Comparison of ENCODE assay signal across 2 cellular contexts in the genomic region with DNA sequence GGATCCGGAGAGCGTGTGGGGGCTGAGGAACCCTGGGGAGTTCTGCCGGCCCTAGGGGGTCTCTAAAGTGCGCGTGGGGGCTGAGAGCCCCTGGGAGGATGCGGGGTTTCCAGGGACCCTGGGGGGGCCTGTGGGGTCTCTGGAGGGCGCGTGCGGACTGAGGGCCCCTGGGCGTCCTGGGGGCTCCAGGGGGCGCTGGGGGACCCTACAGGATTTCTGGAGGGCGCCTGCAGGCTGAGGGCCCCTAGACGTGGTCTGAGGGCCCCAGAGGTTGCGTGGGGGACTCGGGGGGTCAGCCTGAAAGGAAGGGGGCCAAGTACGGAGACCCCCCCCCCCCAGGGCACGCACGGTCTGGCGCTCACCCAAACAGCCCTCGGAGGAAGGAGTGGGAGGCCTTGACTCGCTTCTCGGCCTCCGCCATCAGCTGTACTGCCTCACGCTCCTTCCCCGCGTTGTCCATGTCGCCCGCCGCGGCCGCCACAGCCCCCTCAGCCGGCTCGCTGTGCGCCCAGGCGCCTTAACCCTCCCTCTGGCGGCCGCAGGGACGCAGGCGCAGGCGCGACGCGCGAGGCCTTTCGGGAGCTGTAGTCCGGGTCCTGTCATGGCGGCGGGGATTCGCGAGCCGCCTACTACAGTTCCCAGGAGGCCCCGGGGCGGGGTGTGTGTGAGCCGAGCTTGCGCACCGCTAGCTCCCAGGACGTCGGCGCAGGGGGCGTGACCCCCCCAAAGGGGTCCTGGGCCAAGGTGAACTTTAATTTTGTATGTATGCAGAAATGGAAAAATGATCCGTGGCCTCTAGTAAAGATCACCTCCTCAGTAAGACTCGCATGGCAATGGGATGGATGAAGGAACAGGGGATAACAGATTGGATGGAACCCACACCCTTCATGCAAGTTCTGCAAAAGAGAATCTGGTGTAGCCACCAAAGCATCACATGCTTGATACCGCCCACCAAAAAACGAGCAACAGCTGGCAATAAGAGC.
TF ChIP-seq lines count a peak whose summit lies in the region.

A gene (minus strand): TSS at position 546 of the 983 bp plus-strand sequence. CDS start 86 bp downstream, at position 460.

TF ChIP-seq in A549, 52 proteins besides CTCF, POLR2A, EP300 and RAD21 (continued from another document):
- TF ChIP-seq, protein P1, sequence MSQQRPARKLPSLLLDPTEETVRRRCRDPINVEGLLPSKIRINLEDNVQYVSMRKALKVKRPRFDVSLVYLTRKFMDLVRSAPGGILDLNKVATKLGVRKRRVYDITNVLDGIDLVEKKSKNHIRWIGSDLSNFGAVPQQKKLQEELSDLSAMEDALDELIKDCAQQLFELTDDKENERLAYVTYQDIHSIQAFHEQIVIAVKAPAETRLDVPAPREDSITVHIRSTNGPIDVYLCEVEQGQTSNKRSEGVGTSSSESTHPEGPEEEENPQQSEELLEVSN (IDR thresholded peaks at IDR 0.05; ENCODE audit: borderline replicate concordance, low read depth) = peak; percentile 24; the same call in 1 of the 2 replicates
- TF ChIP-seq, protein P2, sequence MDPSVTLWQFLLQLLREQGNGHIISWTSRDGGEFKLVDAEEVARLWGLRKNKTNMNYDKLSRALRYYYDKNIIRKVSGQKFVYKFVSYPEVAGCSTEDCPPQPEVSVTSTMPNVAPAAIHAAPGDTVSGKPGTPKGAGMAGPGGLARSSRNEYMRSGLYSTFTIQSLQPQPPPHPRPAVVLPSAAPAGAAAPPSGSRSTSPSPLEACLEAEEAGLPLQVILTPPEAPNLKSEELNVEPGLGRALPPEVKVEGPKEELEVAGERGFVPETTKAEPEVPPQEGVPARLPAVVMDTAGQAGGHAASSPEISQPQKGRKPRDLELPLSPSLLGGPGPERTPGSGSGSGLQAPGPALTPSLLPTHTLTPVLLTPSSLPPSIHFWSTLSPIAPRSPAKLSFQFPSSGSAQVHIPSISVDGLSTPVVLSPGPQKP (IDR thresholded peaks at IDR 0.05; ENCODE audit: low read depth, low read length) = no peak
- TF ChIP-seq SREBF2 (IDR thresholded peaks at IDR 0.05) = no peak
- no peak for TF ChIP-seq RFX5 (IDR thresholded peaks at IDR 0.05)
- TF ChIP-seq, protein P3, sequence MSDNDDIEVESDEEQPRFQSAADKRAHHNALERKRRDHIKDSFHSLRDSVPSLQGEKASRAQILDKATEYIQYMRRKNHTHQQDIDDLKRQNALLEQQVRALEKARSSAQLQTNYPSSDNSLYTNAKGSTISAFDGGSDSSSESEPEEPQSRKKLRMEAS (IDR thresholded peaks at IDR 0.05) = peak; percentile 51; the same call in 1 of the 2 replicates
- no peak for TF ChIP-seq MYC (IDR thresholded peaks at IDR 0.05; ENCODE audit: borderline replicate concordance, low read length)
- 0 out of 2 replicates have a peak, but pooled peaks have one; percentile 40 for TF ChIP-seq HOXB5 (CRISPR knock-in tag; IDR thresholded peaks at IDR 0.05)
- TF ChIP-seq FOSB (CRISPR knock-in tag; IDR thresholded peaks at IDR 0.05) = no peak
- TF ChIP-seq, protein P4, sequence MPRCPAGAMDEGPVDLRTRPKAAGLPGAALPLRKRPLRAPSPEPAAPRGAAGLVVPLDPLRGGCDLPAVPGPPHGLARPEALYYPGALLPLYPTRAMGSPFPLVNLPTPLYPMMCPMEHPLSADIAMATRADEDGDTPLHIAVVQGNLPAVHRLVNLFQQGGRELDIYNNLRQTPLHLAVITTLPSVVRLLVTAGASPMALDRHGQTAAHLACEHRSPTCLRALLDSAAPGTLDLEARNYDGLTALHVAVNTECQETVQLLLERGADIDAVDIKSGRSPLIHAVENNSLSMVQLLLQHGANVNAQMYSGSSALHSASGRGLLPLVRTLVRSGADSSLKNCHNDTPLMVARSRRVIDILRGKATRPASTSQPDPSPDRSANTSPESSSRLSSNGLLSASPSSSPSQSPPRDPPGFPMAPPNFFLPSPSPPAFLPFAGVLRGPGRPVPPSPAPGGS (IDR thresholded peaks at IDR 0.05) = 0 out of 3 replicates have a peak, but pooled peaks have one; percentile 59
- TF ChIP-seq HDAC2 (IDR thresholded peaks at IDR 0.05) = no peak
- peak in 1 of 2 experiments; percentile 79; a peak in 3 of 5 replicates for TF ChIP-seq JUN (IDR thresholded peaks at IDR 0.05)
- TF ChIP-seq, protein P5, sequence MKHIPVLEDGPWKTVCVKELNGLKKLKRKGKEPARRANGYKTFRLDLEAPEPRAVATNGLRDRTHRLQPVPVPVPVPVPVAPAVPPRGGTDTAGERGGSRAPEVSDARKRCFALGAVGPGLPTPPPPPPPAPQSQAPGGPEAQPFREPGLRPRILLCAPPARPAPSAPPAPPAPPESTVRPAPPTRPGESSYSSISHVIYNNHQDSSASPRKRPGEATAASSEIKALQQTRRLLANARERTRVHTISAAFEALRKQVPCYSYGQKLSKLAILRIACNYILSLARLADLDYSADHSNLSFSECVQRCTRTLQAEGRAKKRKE (CRISPR knock-in tag; IDR thresholded peaks at IDR 0.05; ENCODE audit: low read depth) = 0 out of 2 replicates have a peak, but pooled peaks have one; percentile 12
- TF ChIP-seq, protein P6, sequence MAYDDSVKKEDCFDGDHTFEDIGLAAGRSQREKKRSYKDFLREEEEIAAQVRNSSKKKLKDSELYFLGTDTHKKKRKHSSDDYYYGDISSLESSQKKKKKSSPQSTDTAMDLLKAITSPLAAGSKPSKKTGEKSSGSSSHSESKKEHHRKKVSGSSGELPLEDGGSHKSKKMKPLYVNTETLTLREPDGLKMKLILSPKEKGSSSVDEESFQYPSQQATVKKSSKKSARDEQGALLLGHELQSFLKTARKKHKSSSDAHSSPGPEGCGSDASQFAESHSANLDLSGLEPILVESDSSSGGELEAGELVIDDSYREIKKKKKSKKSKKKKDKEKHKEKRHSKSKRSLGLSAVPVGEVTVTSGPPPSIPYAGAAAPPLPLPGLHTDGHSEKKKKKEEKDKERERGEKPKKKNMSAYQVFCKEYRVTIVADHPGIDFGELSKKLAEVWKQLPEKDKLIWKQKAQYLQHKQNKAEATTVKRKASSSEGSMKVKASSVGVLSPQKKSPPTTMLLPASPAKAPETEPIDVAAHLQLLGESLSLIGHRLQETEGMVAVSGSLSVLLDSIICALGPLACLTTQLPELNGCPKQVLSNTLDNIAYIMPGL (CRISPR knock-in tag; IDR thresholded peaks at IDR 0.05; ENCODE audit: borderline replicate concordance) = no peak; the same call in 1 of the 2 replicates
- no peak for TF ChIP-seq SMC3 (IDR thresholded peaks at IDR 0.05)
- TF ChIP-seq ZC3H11A (IDR thresholded peaks at IDR 0.05) = no peak

TF ChIP-seq in GM12878, 131 proteins besides CTCF, POLR2A, EP300 and RAD21 (continued from another document and continues in another):
- TF ChIP-seq, protein P7, sequence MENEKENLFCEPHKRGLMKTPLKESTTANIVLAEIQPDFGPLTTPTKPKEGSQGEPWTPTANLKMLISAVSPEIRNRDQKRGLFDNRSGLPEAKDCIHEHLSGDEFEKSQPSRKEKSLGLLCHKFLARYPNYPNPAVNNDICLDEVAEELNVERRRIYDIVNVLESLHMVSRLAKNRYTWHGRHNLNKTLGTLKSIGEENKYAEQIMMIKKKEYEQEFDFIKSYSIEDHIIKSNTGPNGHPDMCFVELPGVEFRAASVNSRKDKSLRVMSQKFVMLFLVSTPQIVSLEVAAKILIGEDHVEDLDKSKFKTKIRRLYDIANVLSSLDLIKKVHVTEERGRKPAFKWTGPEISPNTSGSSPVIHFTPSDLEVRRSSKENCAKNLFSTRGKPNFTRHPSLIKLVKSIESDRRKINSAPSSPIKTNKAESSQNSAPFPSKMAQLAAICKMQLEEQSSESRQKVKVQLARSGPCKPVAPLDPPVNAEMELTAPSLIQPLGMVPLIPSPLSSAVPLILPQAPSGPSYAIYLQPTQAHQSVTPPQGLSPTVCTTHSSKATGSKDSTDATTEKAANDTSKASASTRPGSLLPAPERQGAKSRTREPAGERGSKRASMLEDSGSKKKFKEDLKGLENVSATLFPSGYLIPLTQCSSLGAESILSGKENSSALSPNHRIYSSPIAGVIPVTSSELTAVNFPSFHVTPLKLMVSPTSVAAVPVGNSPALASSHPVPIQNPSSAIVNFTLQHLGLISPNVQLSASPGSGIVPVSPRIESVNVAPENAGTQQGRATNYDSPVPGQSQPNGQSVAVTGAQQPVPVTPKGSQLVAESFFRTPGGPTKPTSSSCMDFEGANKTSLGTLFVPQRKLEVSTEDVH (IDR thresholded peaks at IDR 0.05; ENCODE audit: low read depth, partially characterized antibody) = no peak
- TF ChIP-seq TAF1 (IDR thresholded peaks at IDR 0.05; ENCODE audit: borderline replicate concordance, low read depth, low read length) = 0 out of 2 replicates have a peak, but pooled peaks have one; percentile 34
- TF ChIP-seq, protein P8, sequence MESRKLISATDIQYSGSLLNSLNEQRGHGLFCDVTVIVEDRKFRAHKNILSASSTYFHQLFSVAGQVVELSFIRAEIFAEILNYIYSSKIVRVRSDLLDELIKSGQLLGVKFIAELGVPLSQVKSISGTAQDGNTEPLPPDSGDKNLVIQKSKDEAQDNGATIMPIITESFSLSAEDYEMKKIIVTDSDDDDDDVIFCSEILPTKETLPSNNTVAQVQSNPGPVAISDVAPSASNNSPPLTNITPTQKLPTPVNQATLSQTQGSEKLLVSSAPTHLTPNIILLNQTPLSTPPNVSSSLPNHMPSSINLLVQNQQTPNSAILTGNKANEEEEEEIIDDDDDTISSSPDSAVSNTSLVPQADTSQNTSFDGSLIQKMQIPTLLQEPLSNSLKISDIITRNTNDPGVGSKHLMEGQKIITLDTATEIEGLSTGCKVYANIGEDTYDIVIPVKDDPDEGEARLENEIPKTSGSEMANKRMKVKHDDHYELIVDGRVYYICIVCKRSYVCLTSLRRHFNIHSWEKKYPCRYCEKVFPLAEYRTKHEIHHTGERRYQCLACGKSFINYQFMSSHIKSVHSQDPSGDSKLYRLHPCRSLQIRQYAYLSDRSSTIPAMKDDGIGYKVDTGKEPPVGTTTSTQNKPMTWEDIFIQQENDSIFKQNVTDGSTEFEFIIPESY (IDR thresholded peaks at IDR 0.05) = no peak
- TF ChIP-seq, protein P9, sequence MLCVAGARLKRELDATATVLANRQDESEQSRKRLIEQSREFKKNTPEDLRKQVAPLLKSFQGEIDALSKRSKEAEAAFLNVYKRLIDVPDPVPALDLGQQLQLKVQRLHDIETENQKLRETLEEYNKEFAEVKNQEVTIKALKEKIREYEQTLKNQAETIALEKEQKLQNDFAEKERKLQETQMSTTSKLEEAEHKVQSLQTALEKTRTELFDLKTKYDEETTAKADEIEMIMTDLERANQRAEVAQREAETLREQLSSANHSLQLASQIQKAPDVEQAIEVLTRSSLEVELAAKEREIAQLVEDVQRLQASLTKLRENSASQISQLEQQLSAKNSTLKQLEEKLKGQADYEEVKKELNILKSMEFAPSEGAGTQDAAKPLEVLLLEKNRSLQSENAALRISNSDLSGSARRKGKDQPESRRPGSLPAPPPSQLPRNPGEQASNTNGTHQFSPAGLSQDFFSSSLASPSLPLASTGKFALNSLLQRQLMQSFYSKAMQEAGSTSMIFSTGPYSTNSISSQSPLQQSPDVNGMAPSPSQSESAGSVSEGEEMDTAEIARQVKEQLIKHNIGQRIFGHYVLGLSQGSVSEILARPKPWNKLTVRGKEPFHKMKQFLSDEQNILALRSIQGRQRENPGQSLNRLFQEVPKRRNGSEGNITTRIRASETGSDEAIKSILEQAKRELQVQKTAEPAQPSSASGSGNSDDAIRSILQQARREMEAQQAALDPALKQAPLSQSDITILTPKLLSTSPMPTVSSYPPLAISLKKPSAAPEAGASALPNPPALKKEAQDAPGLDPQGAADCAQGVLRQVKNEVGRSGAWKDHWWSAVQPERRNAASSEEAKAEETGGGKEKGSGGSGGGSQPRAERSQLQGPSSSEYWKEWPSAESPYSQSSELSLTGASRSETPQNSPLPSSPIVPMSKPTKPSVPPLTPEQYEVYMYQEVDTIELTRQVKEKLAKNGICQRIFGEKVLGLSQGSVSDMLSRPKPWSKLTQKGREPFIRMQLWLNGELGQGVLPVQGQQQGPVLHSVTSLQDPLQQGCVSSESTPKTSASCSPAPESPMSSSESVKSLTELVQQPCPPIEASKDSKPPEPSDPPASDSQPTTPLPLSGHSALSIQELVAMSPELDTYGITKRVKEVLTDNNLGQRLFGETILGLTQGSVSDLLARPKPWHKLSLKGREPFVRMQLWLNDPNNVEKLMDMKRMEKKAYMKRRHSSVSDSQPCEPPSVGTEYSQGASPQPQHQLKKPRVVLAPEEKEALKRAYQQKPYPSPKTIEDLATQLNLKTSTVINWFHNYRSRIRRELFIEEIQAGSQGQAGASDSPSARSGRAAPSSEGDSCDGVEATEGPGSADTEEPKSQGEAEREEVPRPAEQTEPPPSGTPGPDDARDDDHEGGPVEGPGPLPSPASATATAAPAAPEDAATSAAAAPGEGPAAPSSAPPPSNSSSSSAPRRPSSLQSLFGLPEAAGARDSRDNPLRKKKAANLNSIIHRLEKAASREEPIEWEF (IDR thresholded peaks at IDR 0.05; ENCODE audit: insufficient replicate concordance, low read depth, low read length) = peak; percentile 43
- peak; percentile 74 for TF ChIP-seq SREBF1 (IDR thresholded peaks at IDR 0.05; ENCODE audit: low read length)
- no peak; the same call in 1 of the 2 replicates for TF ChIP-seq SIN3A (IDR thresholded peaks at IDR 0.05; ENCODE audit: low read depth, low read length)
- peak; percentile 34; the same call in 1 of the 2 replicates for TF ChIP-seq ZNF207 (IDR thresholded peaks at IDR 0.05; ENCODE audit: borderline replicate concordance)
- peak; percentile 88 for TF ChIP-seq SIX5 (IDR thresholded peaks at IDR 0.05; ENCODE audit: low read depth, low read length, severe bottlenecking)
- TF ChIP-seq IKZF1 (conservative IDR thresholded peaks at IDR 0.05) = peak; percentile 98
- TF ChIP-seq DPF2 (IDR thresholded peaks at IDR 0.05) = peak; percentile 49; the same call in 1 of the 2 replicates
- TF ChIP-seq, protein P10, sequence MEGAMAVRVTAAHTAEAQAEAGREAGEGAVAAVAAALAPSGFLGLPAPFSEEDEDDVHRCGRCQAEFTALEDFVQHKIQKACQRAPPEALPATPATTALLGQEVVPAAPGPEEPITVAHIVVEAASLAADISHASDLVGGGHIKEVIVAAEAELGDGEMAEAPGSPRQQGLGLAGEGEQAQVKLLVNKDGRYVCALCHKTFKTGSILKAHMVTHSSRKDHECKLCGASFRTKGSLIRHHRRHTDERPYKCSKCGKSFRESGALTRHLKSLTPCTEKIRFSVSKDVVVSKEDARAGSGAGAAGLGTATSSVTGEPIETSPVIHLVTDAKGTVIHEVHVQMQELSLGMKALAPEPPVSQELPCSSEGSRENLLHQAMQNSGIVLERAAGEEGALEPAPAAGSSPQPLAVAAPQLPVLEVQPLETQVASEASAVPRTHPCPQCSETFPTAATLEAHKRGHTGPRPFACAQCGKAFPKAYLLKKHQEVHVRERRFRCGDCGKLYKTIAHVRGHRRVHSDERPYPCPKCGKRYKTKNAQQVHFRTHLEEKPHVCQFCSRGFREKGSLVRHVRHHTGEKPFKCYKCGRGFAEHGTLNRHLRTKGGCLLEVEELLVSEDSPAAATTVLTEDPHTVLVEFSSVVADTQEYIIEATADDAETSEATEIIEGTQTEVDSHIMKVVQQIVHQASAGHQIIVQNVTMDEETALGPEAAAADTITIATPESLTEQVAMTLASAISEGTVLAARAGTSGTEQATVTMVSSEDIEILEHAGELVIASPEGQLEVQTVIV (IDR thresholded peaks at IDR 0.05; ENCODE audit: borderline replicate concordance, partially characterized antibody) = no peak
- TF ChIP-seq FOXM1 (IDR thresholded peaks at IDR 0.05; ENCODE audit: low read depth, low read length) = no peak
- no peak for TF ChIP-seq ZNF384 (IDR thresholded peaks at IDR 0.05; ENCODE audit: borderline replicate concordance, low read depth, low read length)
- no peak; a peak in 1 of 3 replicates for TF ChIP-seq EGR1 (IDR thresholded peaks at IDR 0.05; ENCODE audit: borderline replicate concordance in 1 of 2, low read depth in 2 of 2, low read length in 2 of 2)
- TF ChIP-seq PAX5 (IDR thresholded peaks at IDR 0.05; ENCODE audit: borderline replicate concordance, low read depth, low read length) = peak; percentile 92
- TF ChIP-seq ASH2L (IDR thresholded peaks at IDR 0.05; ENCODE audit: borderline replicate concordance, low read depth) = no peak
- TF ChIP-seq NRF1 (conservative IDR thresholded peaks at IDR 0.05; ENCODE audit: low read depth, low read length) = peak; percentile 87
- TF ChIP-seq BACH1 (IDR thresholded peaks at IDR 0.05; ENCODE audit: borderline replicate concordance) = 0 out of 2 replicates have a peak, but pooled peaks have one; percentile 24
- TF ChIP-seq YY1 (IDR thresholded peaks at IDR 0.05; ENCODE audit: low read depth, low read length) = peak; percentile 98
- peak; percentile 24 to 26; a peak in 1 of 4 replicates for TF ChIP-seq BHLHE40 (IDR thresholded peaks at IDR 0.05; ENCODE audit: borderline replicate concordance in 1 of 2, low read depth in 2 of 2, low read length in 1 of 2)
